ENCODE assay signal across 21 cellular contexts in genomic region chr5:126720369-126720768, GRCh38.
"Had no signal": no experiment of that assay in that cellular context is flagged by ENCODE, and none has a peak within 500 bp of the region (broad histone marks: within the 10 kb centered on the region; RNA-seq: fewer than 3 reads in every experiment).

No MANE protein-coding gene starts in this region.

- H3K9me3 Mint-ChIP-seq: immature natural killer cell; natural killer cell treated with Interleukin-12 subunit alpha and Interleukin-12 subunit beta and Interleukin-15 and Interleukin-18, amount 100 ng/mL, for 72 hours; stimulated activated effector memory CD8-positive, alpha-beta T cell treated with anti-CD3 and anti-CD28 coated beads, Interleukin-12 subunit alpha, Interleukin-12 subunit beta, amount 100 ng/mL, for 72 hours; stimulated activated naive CD8-positive, alpha-beta T cell treated with anti-CD3 and anti-CD28 coated beads, Interleukin-15, amount 100 ng/mL, for 72 hours had no signal

- ATAC-seq: mucosa of descending colon; naive thymus-derived CD4-positive, alpha-beta T cell; natural killer cell treated with Interleukin-12 subunit alpha and Interleukin-12 subunit beta and Interleukin-15 and Interleukin-18, amount 100 ng/mL, for 72 hours; pancreas; right cardiac atrium; sciatic nerve; stimulated activated effector memory CD8-positive, alpha-beta T cell treated with anti-CD3 and anti-CD28 coated beads, Interleukin-12 subunit alpha, Interleukin-12 subunit beta, amount 100 ng/mL, for 72 hours; stimulated activated naive CD8-positive, alpha-beta T cell treated with anti-CD3 and anti-CD28 coated beads, Interleukin-15, amount 100 ng/mL, for 72 hours had no signal

- H3K27ac Mint-ChIP-seq: immature natural killer cell; naive thymus-derived CD4-positive, alpha-beta T cell; natural killer cell treated with Interleukin-12 subunit alpha and Interleukin-12 subunit beta and Interleukin-15 and Interleukin-18, amount 100 ng/mL, for 72 hours; stimulated activated effector memory CD8-positive, alpha-beta T cell treated with anti-CD3 and anti-CD28 coated beads, Interleukin-12 subunit alpha, Interleukin-12 subunit beta, amount 100 ng/mL, for 72 hours; stimulated activated naive CD8-positive, alpha-beta T cell treated with anti-CD3 and anti-CD28 coated beads, Interleukin-15, amount 100 ng/mL, for 72 hours had no signal

- H3K4me1 Mint-ChIP-seq: immature natural killer cell; stimulated activated effector memory CD8-positive, alpha-beta T cell treated with anti-CD3 and anti-CD28 coated beads, Interleukin-12 subunit alpha, Interleukin-12 subunit beta, amount 100 ng/mL, for 72 hours; stimulated activated naive CD8-positive, alpha-beta T cell treated with anti-CD3 and anti-CD28 coated beads, Interleukin-15, amount 100 ng/mL, for 72 hours had no signal

- DNase-seq: hypothalamus; immature natural killer cell; kidney; left ventricle myocardium inferior; midbrain; mucosa of descending colon; naive thymus-derived CD4-positive, alpha-beta T cell; pancreas; posterior cingulate gyrus; retina; right cardiac atrium; small intestine; spleen; stimulated activated CD4-positive, alpha-beta T cell treated with anti-CD3 and anti-CD28 coated beads, Interleukin-4, amount 100 ng/mL, for 24 hours; stimulated activated naive CD4-positive, alpha-beta T cell treated with Interleukin-2 at 50 U/mL for 16 hours; stimulated activated naive CD8-positive, alpha-beta T cell treated with anti-CD3 and anti-CD28 coated beads, Interleukin-15, amount 100 ng/mL, for 72 hours; substantia nigra; upper lobe of left lung had no signal

- H3K4me3 Mint-ChIP-seq: immature natural killer cell; naive thymus-derived CD4-positive, alpha-beta T cell; natural killer cell treated with Interleukin-12 subunit alpha and Interleukin-12 subunit beta and Interleukin-15 and Interleukin-18, amount 100 ng/mL, for 72 hours; stimulated activated effector memory CD8-positive, alpha-beta T cell treated with anti-CD3 and anti-CD28 coated beads, Interleukin-12 subunit alpha, Interleukin-12 subunit beta, amount 100 ng/mL, for 72 hours; stimulated activated naive CD8-positive, alpha-beta T cell treated with anti-CD3 and anti-CD28 coated beads, Interleukin-15, amount 100 ng/mL, for 72 hours had no signal

- H3K36me3 Mint-ChIP-seq: immature natural killer cell; naive thymus-derived CD4-positive, alpha-beta T cell; natural killer cell treated with Interleukin-12 subunit alpha and Interleukin-12 subunit beta and Interleukin-15 and Interleukin-18, amount 100 ng/mL, for 72 hours; stimulated activated effector memory CD8-positive, alpha-beta T cell treated with anti-CD3 and anti-CD28 coated beads, Interleukin-12 subunit alpha, Interleukin-12 subunit beta, amount 100 ng/mL, for 72 hours had no signal

- H3K27me3 Mint-ChIP-seq: natural killer cell treated with Interleukin-12 subunit alpha and Interleukin-12 subunit beta and Interleukin-15 and Interleukin-18, amount 100 ng/mL, for 72 hours; stimulated activated naive CD8-positive, alpha-beta T cell treated with anti-CD3 and anti-CD28 coated beads, Interleukin-15, amount 100 ng/mL, for 72 hours had no signal
